18 cellular contexts compared by ENCODE assay signal in genomic region chr9:35002623-35003022, GRCh38. TPM values are rescaled to one million over a fixed set of nuclear protein-coding genes. Genes with fewer than 3 reads are reported as not detected.
"Had no signal": no experiment of that assay in that cellular context is flagged by ENCODE, and none has a peak within 500 bp of the region (broad histone marks: within the 10 kb centered on the region; RNA-seq: fewer than 3 reads in every experiment).

No MANE protein-coding gene starts in this region.

- H3K9me3 Mint-ChIP-seq: activated CD4-positive, alpha-beta T cell treated with anti-CD3 and anti-CD28 coated beads, Interleukin-2, amount 10 ng/mL, durations not matched to agents 7 days and 5 days; activated naive CD8-positive, alpha-beta T cell treated with anti-CD3 and anti-CD28 coated beads, Interleukin-2, amount 50 U/mL, for 24 hours; activated T-cell treated with anti-CD3 and anti-CD28 coated beads, Interleukin-2, amount 50 U/mL, for 72 hours; mesothelial cell of epicardium; type B pancreatic cell had no signal

- H3K36me3 Mint-ChIP-seq: mesothelial cell of epicardium had no signal

- ATAC-seq: gastrocnemius medialis, T-helper 17 cell, WTC11 had no signal

- DNase-seq: activated CD4-positive, alpha-beta T cell treated with anti-CD3 and anti-CD28 coated beads, Interleukin-2, amount 10 ng/mL, durations not matched to agents 7 days and 5 days; activated CD8-positive, alpha-beta memory T cell treated with anti-CD3 and anti-CD28 coated beads, Interleukin-2, amount 10 ng/mL, durations not matched to agents 7 days and 5 days; activated naive CD8-positive, alpha-beta T cell treated with anti-CD3 and anti-CD28 coated beads, Interleukin-2, amount 50 U/mL, for 24 hours; kidney glomerular epithelial cell; retina; T-helper 17 cell had no signal

- H3K4me3 Mint-ChIP-seq: activated CD4-positive, alpha-beta T cell treated with anti-CD3 and anti-CD28 coated beads, Interleukin-2, amount 10 ng/mL, durations not matched to agents 7 days and 5 days; activated CD8-positive, alpha-beta memory T cell treated with anti-CD3 and anti-CD28 coated beads, Interleukin-2, amount 10 ng/mL, durations not matched to agents 7 days and 5 days; activated naive CD8-positive, alpha-beta T cell treated with anti-CD3 and anti-CD28 coated beads, Interleukin-2, amount 50 U/mL, for 24 hours; mesothelial cell of epicardium; T-helper 17 cell; type B pancreatic cell; WTC11 had no signal

- H3K4me3 ChIP-seq: ascending aorta, gastrocnemius medialis, skin epidermis had no signal

- H3K27ac Mint-ChIP-seq: activated CD8-positive, alpha-beta memory T cell treated with anti-CD3 and anti-CD28 coated beads, Interleukin-2, amount 10 ng/mL, durations not matched to agents 7 days and 5 days; mesothelial cell of epicardium; T-helper 17 cell; type B pancreatic cell; WTC11 had no signal

- H3K9me3 ChIP-seq: ascending aorta, gastrocnemius medialis had no signal

- H3K4me1 Mint-ChIP-seq: mesothelial cell of epicardium had no signal

- H3K27ac ChIP-seq: ascending aorta, gastrocnemius medialis, parathyroid adenoma had no signal

- H2AFZ ChIP-seq: parathyroid adenoma had no signal

- H3K27me3 Mint-ChIP-seq: activated CD4-positive, alpha-beta T cell treated with anti-CD3 and anti-CD28 coated beads, Interleukin-2, amount 10 ng/mL, durations not matched to agents 7 days and 5 days; activated CD8-positive, alpha-beta memory T cell treated with anti-CD3 and anti-CD28 coated beads, Interleukin-2, amount 10 ng/mL, durations not matched to agents 7 days and 5 days; activated naive CD8-positive, alpha-beta T cell treated with anti-CD3 and anti-CD28 coated beads, Interleukin-2, amount 50 U/mL, for 24 hours; T-helper 17 cell had no signal

- H3K79me2 ChIP-seq: parathyroid adenoma had no signal

- H3K4me1 ChIP-seq: ascending aorta, parathyroid adenoma had no signal

- H3K9ac ChIP-seq: parathyroid adenoma had no signal

- H3K27me3 ChIP-seq: ascending aorta, gastrocnemius medialis had no signal

- FAIRE-seq: bronchial epithelial cell had no signal

RNA-seq across cellular contexts. Expression of gene PHF24, which starts 44.5 kb away (rescaled TPM):
- total RNA-seq: activated CD4-positive, alpha-beta T cell treated with anti-CD3 and anti-CD28 coated beads, Interleukin-2, amount 10 ng/mL, durations not matched to agents 7 days and 5 days; activated CD8-positive, alpha-beta memory T cell treated with anti-CD3 and anti-CD28 coated beads, Interleukin-2, amount 10 ng/mL, durations not matched to agents 7 days and 5 days; ascending aorta; endothelial cell of umbilical vein; myocyte; T-helper 17 cell had no signal
- polyA plus RNA-seq: endothelial cell of umbilical vein, fibroblast of lung had no signal
